In genomic region chr3:151686257-151686656, GRCh38 we compare ENCODE assay signal across 1 cellular context.
TF ChIP-seq lines count a peak whose summit lies in the region.

No MANE protein-coding gene starts in this region.

TF ChIP-seq in HEK293, 187 proteins besides CTCF, POLR2A, EP300 and RAD21 (continued from another document):
- peak; percentile 85 for TF ChIP-seq EGR2 (tag by site-specific recombination; IDR thresholded peaks at IDR 0.05; ENCODE audit: low read depth)
- TF ChIP-seq ZFP3 (tag by site-specific recombination; IDR thresholded peaks at IDR 0.05; ENCODE audit: low read depth): no peak
- no peak for TF ChIP-seq ZNF501 (tag by site-specific recombination; IDR thresholded peaks at IDR 0.05)
- peak; percentile 78 for TF ChIP-seq ZFHX2 (tag by site-specific recombination; conservative IDR thresholded peaks at IDR 0.05)
- TF ChIP-seq GFI1B (tag by site-specific recombination; IDR thresholded peaks at IDR 0.05): no peak
